14 cellular contexts compared by ENCODE assay signal in genomic region chr22:41870786-41871185, GRCh38. TPM values are rescaled to one million over a fixed set of nuclear protein-coding genes. Genes with fewer than 3 reads are reported as not detected.
A peak's percentile ranks its signal among the peaks of the same experiment; 100 is the strongest.
DNase-seq lines count a peak whose midpoint lies in the region; ATAC-seq and TF ChIP-seq lines count a peak whose summit lies in the region.
"Had no signal": no experiment of that assay in that cellular context is flagged by ENCODE, and none has a peak within 500 bp of the region (broad histone marks: within the 10 kb centered on the region; RNA-seq: fewer than 3 reads in every experiment).

No MANE protein-coding gene starts in this region.

- POLR2A ChIA-PET in MCF 10A (lab: Yijun Ruan, JAX): no interaction called here

- peaks cover 33% of the 10 kb centered on the region for H3K4me1 Mint-ChIP-seq in activated naive CD4-positive, alpha-beta T cell treated with anti-CD3 and anti-CD28 coated beads, Interleukin-2, amount 50 U/mL, for 24 hours
- H3K4me1 Mint-ChIP-seq in activated naive CD4-positive, alpha-beta T cell treated with anti-CD3 and anti-CD28 coated beads, Interleukin-2, amount 10 ng/mL, durations not matched to agents 7 days and 5 days: peaks cover 23% of the 10 kb centered on the region
- H3K4me1 Mint-ChIP-seq in MCF 10A (ENCODE audit: insufficient read depth, unreplicated experiment): no peaks in the 10 kb centered on the region

- H3K9me3 ChIP-seq in Karpas-422 (ENCODE audit: low read length) (no peaks in the 10 kb centered on the region), thyroid gland (no peaks in the 10 kb centered on the region)
- H3K9me3 ChIP-seq: BE2C had no signal

- H3K27ac Mint-ChIP-seq in activated naive CD4-positive, alpha-beta T cell treated with anti-CD3 and anti-CD28 coated beads, Interleukin-2, amount 50 U/mL, for 24 hours: peak overlapping the region; percentile 30
- no peak overlapping the region for H3K27ac Mint-ChIP-seq in activated naive CD4-positive, alpha-beta T cell treated with anti-CD3 and anti-CD28 coated beads, Interleukin-2, amount 10 ng/mL, durations not matched to agents 7 days and 5 days
- H3K27ac Mint-ChIP-seq in MCF 10A (ENCODE audit: low read depth, unreplicated experiment): no peak overlapping the region

- CTCF ChIA-PET in activated naive CD4-positive, alpha-beta T cell treated with anti-CD3 and anti-CD28 coated beads, Interleukin-2, amount 10 ng/mL, durations not matched to agents 7 days and 5 days (lab: Charles Lee): interaction anchor here (1.9 kb wide), 1 partner anchor 13 kb away, joined by 7 read pairs; no protein-coding TSS in a partner anchor
- CTCF ChIA-PET in MCF 10A (lab: Yijun Ruan, JAX): interaction anchor here (1.5 kb wide), 1 partner anchor 8 kb away, joined by 4 read pairs; no protein-coding TSS in a partner anchor

- H3K9me3 Mint-ChIP-seq in activated naive CD4-positive, alpha-beta T cell treated with anti-CD3 and anti-CD28 coated beads, Interleukin-2, amount 50 U/mL, for 24 hours: no peaks in the 10 kb centered on the region
- no peaks in the 10 kb centered on the region for H3K9me3 Mint-ChIP-seq in activated naive CD4-positive, alpha-beta T cell treated with anti-CD3 and anti-CD28 coated beads, Interleukin-2, amount 10 ng/mL, durations not matched to agents 7 days and 5 days
- no peaks in the 10 kb centered on the region for H3K9me3 Mint-ChIP-seq in MCF 10A (ENCODE audit: unreplicated experiment)
- H3K9me3 Mint-ChIP-seq: CD4-positive, alpha-beta memory T cell had no signal

- H3K27ac ChIP-seq in Karpas-422 (ENCODE audit: low read length) (0 out of 2 replicates have a peak overlapping the region, but pooled peaks have one; percentile 27), thyroid gland (no peak overlapping the region)

- H3K79me2 ChIP-seq in Karpas-422 (ENCODE audit: low read length): peaks cover 50% of the 10 kb centered on the region

- peaks cover 20% of the 10 kb centered on the region for H3K36me3 Mint-ChIP-seq in activated naive CD4-positive, alpha-beta T cell treated with anti-CD3 and anti-CD28 coated beads, Interleukin-2, amount 50 U/mL, for 24 hours
- peaks cover 44% of the 10 kb centered on the region for H3K36me3 Mint-ChIP-seq in activated naive CD4-positive, alpha-beta T cell treated with anti-CD3 and anti-CD28 coated beads, Interleukin-2, amount 10 ng/mL, durations not matched to agents 7 days and 5 days
- H3K36me3 Mint-ChIP-seq in MCF 10A (ENCODE audit: insufficient read depth, unreplicated experiment): peaks cover 84% of the 10 kb centered on the region

- no peaks in the 10 kb centered on the region for H3K9me2 ChIP-seq in Karpas-422 (replicated peaks; ENCODE audit: insufficient read depth, low read length)

- no peak overlapping the region for H3K4me2 ChIP-seq in Karpas-422 (ENCODE audit: low read depth, low read length, poor library complexity, severe bottlenecking)

- no peak overlapping the region for H3K4me3 Mint-ChIP-seq in activated naive CD4-positive, alpha-beta T cell treated with anti-CD3 and anti-CD28 coated beads, Interleukin-2, amount 50 U/mL, for 24 hours
- H3K4me3 Mint-ChIP-seq in activated naive CD4-positive, alpha-beta T cell treated with anti-CD3 and anti-CD28 coated beads, Interleukin-2, amount 10 ng/mL, durations not matched to agents 7 days and 5 days: no peak overlapping the region
- no peak overlapping the region for H3K4me3 Mint-ChIP-seq in MCF 10A (ENCODE audit: unreplicated experiment)
- H3K4me3 Mint-ChIP-seq: CD4-positive, alpha-beta memory T cell had no signal

- H4K20me1 ChIP-seq in Karpas-422 (ENCODE audit: insufficient read depth, low read depth, low read length): 0 out of 2 replicates have a peak, but pooled peaks cover 7% of the 10 kb centered on the region

- no peaks in the 10 kb centered on the region for H3K27me3 ChIP-seq in Karpas-422 (ENCODE audit: low read length)
- H3K27me3 ChIP-seq in thyroid gland: no peaks in the 10 kb centered on the region
- H3K27me3 ChIP-seq: BE2C had no signal

- H2AFZ ChIP-seq in Karpas-422 (ENCODE audit: low read length): no peak overlapping the region

- no peak for DNase-seq in activated naive CD4-positive, alpha-beta T cell treated with anti-CD3 and anti-CD28 coated beads, Interleukin-2, amount 10 ng/mL, durations not matched to agents 7 days and 5 days
- DNase-seq in Karpas-422 (no peak), islet precursor cell (peak; percentile 14), thyroid gland (peak; percentile 23 to 35), MCF 10A (ENCODE audit: unreplicated experiment) (no peak)
- DNase-seq: BE2C; CD4-positive, alpha-beta memory T cell; NCI-H1694; NCI-H446 treated with DMSO at 0.1 percent for 48 hours; SHP77 treated with DMSO at 0.1 percent for 48 hours had no signal

- intact Hi-C loops in thyroid gland (cut with DNase I) (no loop called here), MCF 10A (cut with micrococcal nuclease) (no loop called here)

- 49 to 50% methylated on average over 4 of the region's 4 CpGs for WGBS in thyroid gland, 2 donors

- H3K4me1 ChIP-seq in Karpas-422 (ENCODE audit: low read length): peaks cover 12% of the 10 kb centered on the region
- H3K4me1 ChIP-seq in thyroid gland: no peaks in the 10 kb centered on the region

- peaks cover 66% of the 10 kb centered on the region for H3K36me3 ChIP-seq in Karpas-422 (ENCODE audit: insufficient read depth, low read length)
- peaks cover 38 to 51% of the 10 kb centered on the region in 2 donors for H3K36me3 ChIP-seq in thyroid gland

- no peaks in the 10 kb centered on the region for H3K27me3 Mint-ChIP-seq in activated naive CD4-positive, alpha-beta T cell treated with anti-CD3 and anti-CD28 coated beads, Interleukin-2, amount 50 U/mL, for 24 hours
- no peaks in the 10 kb centered on the region for H3K27me3 Mint-ChIP-seq in activated naive CD4-positive, alpha-beta T cell treated with anti-CD3 and anti-CD28 coated beads, Interleukin-2, amount 10 ng/mL, durations not matched to agents 7 days and 5 days
- no peaks in the 10 kb centered on the region for H3K27me3 Mint-ChIP-seq in MCF 10A (ENCODE audit: insufficient read depth, unreplicated experiment)
- H3K27me3 Mint-ChIP-seq: CD4-positive, alpha-beta memory T cell had no signal

- TF ChIP-seq POLR2A in thyroid gland (IDR thresholded peaks at IDR 0.05): no peak

- TF ChIP-seq CTCF in thyroid gland (IDR thresholded peaks at IDR 0.05): no peak
- no peak for TF ChIP-seq CTCF in MCF 10A (IDR thresholded peaks at IDR 0.05; ENCODE audit: unreplicated experiment)

- no peak overlapping the region for H3K9ac ChIP-seq in Karpas-422 (ENCODE audit: low read length)

- ATAC-seq in GM21737 (IDR thresholded peaks at IDR 0.05; ENCODE audit: unreplicated experiment) (no peak), HG03342 (IDR thresholded peaks at IDR 0.05; ENCODE audit: unreplicated experiment) (no peak)
- ATAC-seq: HCT116 had no signal

- BruUV-seq in MCF 10A (replicated peaks; lab: Mats Ljungman, UMichigan): no TSS peak

- H3K4me3 ChIP-seq in Karpas-422 (ENCODE audit: low read length) (no peak overlapping the region), thyroid gland (replicated peaks in 1 of 3) (no peak overlapping the region)

RNA-seq across cellular contexts. Expression of gene SREBF2, which starts 37.9 kb away (rescaled TPM):
- total RNA-seq in Karpas-422 (2014; rRNA removed; shearing (Covaris generic); ENCODE audit: low replicate concordance): 159 and 190 TPM in 2 replicates
- total RNA-seq in thyroid gland: 10 to 100 TPM; 34.4 to 91.8 (median 63.7) TPM
- 88.4 and 104 TPM in 2 replicates for total RNA-seq in MCF 10A (2022)

RNA-seq across cellular contexts. Expression of gene SHISA8, which starts 44.1 kb away (rescaled TPM):
- 3.2 and 6.5 TPM in 2 replicates for total RNA-seq in Karpas-422 (2014; rRNA removed; shearing (Covaris generic); ENCODE audit: low replicate concordance)
- not detected for total RNA-seq in thyroid gland
- total RNA-seq in MCF 10A (2022): not detected in 2 replicates
- total RNA-seq: CD4-positive, alpha-beta memory T cell had no signal

RNA-seq across cellular contexts. Expression of gene TNFRSF13C, which starts 55.8 kb away (rescaled TPM):
- total RNA-seq in Karpas-422 (2014; rRNA removed; shearing (Covaris generic); ENCODE audit: low replicate concordance): 130 and 141 TPM in 2 replicates
- total RNA-seq in thyroid gland (not detected), MCF 10A (2022) (0.12 TPM in 2 replicates)

Comparison
In these comparisons a context has a peak if more than half of its experiments do, and no peak if none do; other contexts are left out.
1. DNase-seq: peak in islet precursor cell (single experiment) and thyroid gland (2 of 2); none in activated naive CD4-positive, alpha-beta T cell treated with anti-CD3 and anti-CD28 coated beads, Interleukin-2, amount 10 ng/mL, durations not matched to agents 7 days and 5 days (single experiment), Karpas-422 (single experiment) and MCF 10A (single experiment).
2. RNA of gene TNFRSF13C, which starts 55.8 kb away (total RNA-seq): 130 to 141 TPM in Karpas-422; 0.12 TPM in MCF 10A and not detected in thyroid gland; every median in the first group is over 100 times any median in the second.